Comparison of ENCODE assay signal across 21 cellular contexts in the genomic region with DNA sequence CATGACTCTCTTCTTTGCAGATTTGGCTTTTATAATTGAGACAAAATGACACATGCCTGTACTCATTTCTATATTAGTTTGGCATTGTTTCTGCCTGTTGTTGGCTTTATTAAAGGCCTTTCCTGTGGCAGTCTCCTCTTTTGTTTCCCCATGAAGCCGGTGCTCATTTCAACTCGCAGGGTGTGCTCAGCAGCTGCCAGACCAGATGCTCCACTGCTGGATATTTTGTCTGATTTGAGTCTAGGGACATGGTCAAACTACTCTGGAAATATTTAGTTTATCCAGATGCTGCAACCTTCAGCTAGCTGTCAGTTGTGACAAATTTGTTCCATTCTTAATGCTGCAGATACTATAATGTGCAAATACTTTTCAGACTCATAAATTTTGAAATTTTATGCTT.
DNase-seq lines count a peak whose midpoint lies in the region; ATAC-seq and TF ChIP-seq lines count a peak whose summit lies in the region.
"Had no signal": no experiment of that assay in that cellular context is flagged by ENCODE, and none has a peak within 500 bp of the region (broad histone marks: within the 10 kb centered on the region; RNA-seq: fewer than 3 reads in every experiment).

No MANE protein-coding gene starts in this region.

- H3K27ac ChIP-seq in ACC112 (ENCODE audit: low read depth, low read length) (no peak overlapping the region), heart right ventricle (peak overlapping the region in 1 of 10 donors; percentile 38)
- H3K27ac ChIP-seq: colonic mucosa, GM23248, HL-60, skin epidermis had no signal

- H3K9me3 Mint-ChIP-seq in progenitor cell of endocrine pancreas (ENCODE audit: low read depth): peaks cover 4% of the 10 kb centered on the region
- H3K9me3 Mint-ChIP-seq: activated CD4-positive, alpha-beta T cell treated with anti-CD3 and anti-CD28 coated beads, Interleukin-2, amount 10 ng/mL, durations not matched to agents 24 days and 14 days; activated T-helper 1 cell treated with anti-CD3 and anti-CD28 coated beads, Interleukin-12 subunit alpha, Interleukin-12 subunit beta, Interleukin-2, Interleukin-4 antibody, amounts not matched to agents 30 ng/mL and 10 ng/mL and 1 ng/mL, durations not matched to agents 14 hours and 24 hours and 36 hours; T-helper 1 cell treated with Interleukin-12 subunit alpha and Interleukin-12 subunit beta and Interleukin-4 antibody, amounts not matched to agents 30 μg/mL and 1 μg/mL, for 36 hours had no signal

- no peaks in the 10 kb centered on the region for H3K79me2 ChIP-seq in ACC112 (ENCODE audit: control insufficient read depth, insufficient read depth, low read length, unreplicated experiment)

- no peaks in the 10 kb centered on the region for H3K27me3 Mint-ChIP-seq in progenitor cell of endocrine pancreas
- H3K27me3 Mint-ChIP-seq: activated CD4-positive, alpha-beta T cell treated with anti-CD3 and anti-CD28 coated beads, Interleukin-2, amount 10 ng/mL, durations not matched to agents 24 days and 14 days; activated CD8-positive, alpha-beta memory T cell treated with anti-CD3 and anti-CD28 coated beads, Interleukin-2, amount 10 ng/mL, durations not matched to agents 7 days and 5 days had no signal

- peak in 6 of 8 donors; percentile 52 to 83 (median 64) for ATAC-seq in heart right ventricle
- ATAC-seq: activated CD8-positive, alpha-beta memory T cell treated with anti-CD3 and anti-CD28 coated beads, Interleukin-2, amount 10 ng/mL, durations not matched to agents 7 days and 5 days; activated naive CD4-positive, alpha-beta T cell treated with anti-CD3 and anti-CD28 coated beads, Interleukin-2, amount 50 U/mL, for 72 hours had no signal

- H3K4me3 ChIP-seq in ACC112 (ENCODE audit: low read depth, low read length) (no peak overlapping the region), heart right ventricle (no peak overlapping the region)
- H3K4me3 ChIP-seq: colonic mucosa, GM23248, skin epidermis had no signal

- peaks cover 0 to 8% (median 0%) of the 10 kb centered on the region in 11 donors for H3K9me3 ChIP-seq in heart right ventricle
- H3K9me3 ChIP-seq: colonic mucosa had no signal

- DNase-seq in DMS 273 treated with DMSO at 0.1 percent for 48 hours (lab: John Stamatoyannopoulos, UW) (peak; percentile 75), NCI-H774 (lab: John Stamatoyannopoulos, UW) (peak; percentile 46), heart right ventricle (peak in 1 of 2 donors; percentile 6), progenitor cell of endocrine pancreas (ENCODE audit: low spot score, unreplicated experiment) (no peak), NCI-H2227 (lab: John Stamatoyannopoulos, UW; ENCODE audit: unreplicated experiment) (no peak)
- no peak for DNase-seq in NK-92 treated with Interleukin-12 subunit alpha and Interleukin-12 subunit beta, amount 100 ng/mL, for 24 hours (lab: John Stamatoyannopoulos, UW)
- DNase-seq: activated CD4-positive, alpha-beta T cell treated with anti-CD3 and anti-CD28 coated beads, Interleukin-2, amount 10 ng/mL, durations not matched to agents 24 days and 14 days; activated CD8-positive, alpha-beta memory T cell treated with anti-CD3 and anti-CD28 coated beads, Interleukin-2, amount 10 ng/mL, durations not matched to agents 7 days and 5 days; colonic mucosa; GM23248; posterior cingulate gyrus; SHP77 treated with DMSO at 0.1 percent for 48 hours; stimulated activated naive CD4-positive, alpha-beta T cell had no signal

- H3K4me1 ChIP-seq in ACC112 (ENCODE audit: control insufficient read depth, insufficient read depth, low read length, unreplicated experiment) (peaks cover 5% of the 10 kb centered on the region), heart right ventricle (peaks cover 0 to 24% (median 0%) of the 10 kb centered on the region in 9 donors)
- H3K4me1 ChIP-seq: colonic mucosa had no signal

- WGBS in heart right ventricle, 2 donors: 52 to 58% methylated on average over 2 of the region's 2 CpGs

- peaks cover 12% of the 10 kb centered on the region for H3K4me1 Mint-ChIP-seq in progenitor cell of endocrine pancreas (ENCODE audit: low read depth)
- H3K4me1 Mint-ChIP-seq: activated CD4-positive, alpha-beta T cell treated with anti-CD3 and anti-CD28 coated beads, Interleukin-2, amount 10 ng/mL, durations not matched to agents 24 days and 14 days; activated CD8-positive, alpha-beta memory T cell treated with anti-CD3 and anti-CD28 coated beads, Interleukin-2, amount 10 ng/mL, durations not matched to agents 7 days and 5 days had no signal

- H3K27me3 ChIP-seq in ACC112 (ENCODE audit: insufficient read depth, low read length) (no peaks in the 10 kb centered on the region), heart right ventricle (no peaks in the 10 kb centered on the region)
- H3K27me3 ChIP-seq: colonic mucosa had no signal

- H3K36me3 Mint-ChIP-seq in progenitor cell of endocrine pancreas (ENCODE audit: insufficient read depth): peaks cover 4% of the 10 kb centered on the region
- H3K36me3 Mint-ChIP-seq: activated CD8-positive, alpha-beta memory T cell treated with anti-CD3 and anti-CD28 coated beads, Interleukin-2, amount 10 ng/mL, durations not matched to agents 7 days and 5 days had no signal

- TF ChIP-seq CTCF in heart right ventricle (IDR thresholded peaks at IDR 0.05): no peak
- TF ChIP-seq CTCF in progenitor cell of endocrine pancreas (IDR thresholded peaks at IDR 0.05; ENCODE audit: unreplicated experiment): no peak

- intact Hi-C loops in heart right ventricle (cut with DNase I): no loop called here

- H2AFZ ChIP-seq in ACC112 (ENCODE audit: low read length, unreplicated experiment): peak overlapping the region; percentile 37
- H2AFZ ChIP-seq: GM23248 had no signal

- no peak overlapping the region for H3K4me3 Mint-ChIP-seq in progenitor cell of endocrine pancreas (ENCODE audit: low read depth)
- H3K4me3 Mint-ChIP-seq: activated CD4-positive, alpha-beta T cell treated with anti-CD3 and anti-CD28 coated beads, Interleukin-2, amount 10 ng/mL, durations not matched to agents 24 days and 14 days; activated CD8-positive, alpha-beta memory T cell treated with anti-CD3 and anti-CD28 coated beads, Interleukin-2, amount 10 ng/mL, durations not matched to agents 7 days and 5 days; activated T-helper 1 cell treated with anti-CD3 and anti-CD28 coated beads, Interleukin-12 subunit alpha, Interleukin-12 subunit beta, Interleukin-2, Interleukin-4 antibody, amounts not matched to agents 30 ng/mL and 10 ng/mL and 1 ng/mL, durations not matched to agents 14 hours and 24 hours and 36 hours; mesothelial cell of epicardium; nephron; T-helper 1 cell treated with Interleukin-12 subunit alpha and Interleukin-12 subunit beta and Interleukin-4 antibody, amounts not matched to agents 30 μg/mL and 1 μg/mL, for 36 hours had no signal

- H3K36me3 ChIP-seq in ACC112 (ENCODE audit: insufficient read depth, low read length) (no peaks in the 10 kb centered on the region), heart right ventricle (no peaks in the 10 kb centered on the region)
- H3K36me3 ChIP-seq: colonic mucosa had no signal

- H3K27ac Mint-ChIP-seq in progenitor cell of endocrine pancreas: no peak overlapping the region
- H3K27ac Mint-ChIP-seq: activated CD4-positive, alpha-beta T cell treated with anti-CD3 and anti-CD28 coated beads, Interleukin-2, amount 10 ng/mL, durations not matched to agents 24 days and 14 days; activated CD8-positive, alpha-beta memory T cell treated with anti-CD3 and anti-CD28 coated beads, Interleukin-2, amount 10 ng/mL, durations not matched to agents 7 days and 5 days; activated naive CD4-positive, alpha-beta T cell treated with anti-CD3 and anti-CD28 coated beads, Interleukin-2, amount 50 U/mL, for 72 hours; activated T-helper 1 cell treated with anti-CD3 and anti-CD28 coated beads, Interleukin-12 subunit alpha, Interleukin-12 subunit beta, Interleukin-2, Interleukin-4 antibody, amounts not matched to agents 30 ng/mL and 10 ng/mL and 1 ng/mL, durations not matched to agents 14 hours and 24 hours and 36 hours; mesothelial cell of epicardium; T-helper 1 cell treated with Interleukin-12 subunit alpha and Interleukin-12 subunit beta and Interleukin-4 antibody, amounts not matched to agents 30 μg/mL and 1 μg/mL, for 36 hours had no signal

Comparison
In these comparisons a context has a peak if more than half of its experiments do, and no peak if none do; other contexts are left out.
1. DNase-seq: peak in DMS 273 treated with DMSO at 0.1 percent for 48 hours (single experiment) and NCI-H774 (single experiment); none in progenitor cell of endocrine pancreas (single experiment), NCI-H2227 (single experiment) and NK-92 treated with Interleukin-12 subunit alpha and Interleukin-12 subunit beta, amount 100 ng/mL, for 24 hours (single experiment).